In the genomic region with DNA sequence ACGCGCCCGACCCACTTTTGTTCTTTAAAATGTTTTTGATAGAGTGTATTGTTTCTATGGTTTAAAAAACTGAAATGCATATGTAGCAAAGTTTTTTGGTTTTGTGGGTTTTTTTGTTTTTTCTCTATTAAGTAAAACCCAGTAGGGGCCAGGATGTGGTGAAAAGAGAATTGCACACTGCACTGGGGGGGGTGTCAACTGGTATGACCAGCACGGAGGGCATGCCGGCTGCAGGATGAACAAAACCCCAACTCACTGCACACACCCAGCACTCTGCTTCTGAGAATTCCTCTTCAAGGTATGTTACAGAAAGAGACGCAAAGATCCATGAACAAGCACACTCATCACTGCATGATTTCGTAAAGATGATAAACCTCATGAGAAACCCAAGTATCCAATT, we compare ENCODE assay signal across 9 cellular contexts.
DNase-seq lines count a peak whose midpoint lies in the region; ATAC-seq, FAIRE-seq and TF ChIP-seq lines count a peak whose summit lies in the region.
"Had no signal": no experiment of that assay in that cellular context is flagged by ENCODE, and none has a peak within 500 bp of the region (broad histone marks: within the 10 kb centered on the region; RNA-seq: fewer than 3 reads in every experiment).

No MANE protein-coding gene starts in this region.

- peak overlapping the region; percentile 89 for H3K4me3 Mint-ChIP-seq in T-helper 17 cell
- H3K4me3 Mint-ChIP-seq in activated naive CD8-positive, alpha-beta T cell treated with anti-CD3 and anti-CD28 coated beads, Interleukin-2, amount 10 ng/mL, durations not matched to agents 7 days and 5 days: peak overlapping the region; percentile 78

- no peaks in the 10 kb centered on the region for H3K27me3 Mint-ChIP-seq in T-helper 17 cell
- no peaks in the 10 kb centered on the region for H3K27me3 Mint-ChIP-seq in activated naive CD8-positive, alpha-beta T cell treated with anti-CD3 and anti-CD28 coated beads, Interleukin-2, amount 10 ng/mL, durations not matched to agents 7 days and 5 days

- ATAC-seq in T-helper 17 cell: peak; percentile 67
- ATAC-seq in activated naive CD8-positive, alpha-beta T cell treated with anti-CD3 and anti-CD28 coated beads, Interleukin-2, amount 10 ng/mL, durations not matched to agents 7 days and 5 days (ENCODE audit: low read depth): peak; percentile 48
- no peak for ATAC-seq in foreskin keratinocyte
- no peak for ATAC-seq in GM21381 (IDR thresholded peaks at IDR 0.05; ENCODE audit: unreplicated experiment)

- peak; percentile 81 for FAIRE-seq in GM12891 (lab: Jason Lieb, UNC)

- TF ChIP-seq POLR2A in GM12891 (IDR thresholded peaks at IDR 0.05; ENCODE audit: low read depth, low read length): no peak; the same call in 1 of the 2 replicates

- H3K27ac Mint-ChIP-seq in T-helper 17 cell: peak overlapping the region; percentile 97
- H3K27ac Mint-ChIP-seq in activated naive CD8-positive, alpha-beta T cell treated with anti-CD3 and anti-CD28 coated beads, Interleukin-2, amount 10 ng/mL, durations not matched to agents 7 days and 5 days: peak overlapping the region; percentile 94

- DNase-seq in GM12891 (ENCODE audit: insufficient read length, low spot score): no peak
- DNase-seq in T-helper 17 cell: peak; percentile 26 to 57 (median 51)
- DNase-seq in activated naive CD8-positive, alpha-beta T cell treated with anti-CD3 and anti-CD28 coated beads, Interleukin-2, amount 10 ng/mL, durations not matched to agents 7 days and 5 days: peak; percentile 72
- DNase-seq in stimulated activated CD4-positive, alpha-beta T cell treated with anti-CD3 and anti-CD28 coated beads, Interleukin-2, amount 100 ng/mL, for 4 hours (ENCODE audit: low read depth): peak; percentile 44
- no peak for DNase-seq in NCI-H2029 (lab: John Stamatoyannopoulos, UW)
- no peak for DNase-seq in foreskin keratinocyte
- DNase-seq in ascending aorta (ENCODE audit: low spot score in 2 of 2): no peak
- DNase-seq: foreskin melanocyte had no signal

- no peaks in the 10 kb centered on the region for H3K27me3 ChIP-seq in foreskin keratinocyte
- no peaks in the 10 kb centered on the region for H3K27me3 ChIP-seq in ascending aorta

- H3K27ac ChIP-seq in foreskin keratinocyte (no peak overlapping the region), ascending aorta (no peak overlapping the region)

- POLR2A ChIA-PET in activated naive CD8-positive, alpha-beta T cell treated with anti-CD3 and anti-CD28 coated beads, Interleukin-2, amount 10 ng/mL, durations not matched to agents 7 days and 5 days (lab: Charles Lee): interaction anchor here (5.8 to 9.5 kb wide), 3 partner anchors 60 to 72 kb away, joined by 49 to 217 read pairs (median 156); a partner anchor contains a TSS

- no peak overlapping the region for H3K4me3 ChIP-seq in ascending aorta

- TF ChIP-seq CTCF in foreskin keratinocyte (conservative IDR thresholded peaks at IDR 0.05): no peak
- no peak for TF ChIP-seq CTCF in ascending aorta (IDR thresholded peaks at IDR 0.05)

- peaks cover 4% of the 10 kb centered on the region for H3K36me3 Mint-ChIP-seq in T-helper 17 cell (ENCODE audit: low read depth)
- H3K36me3 Mint-ChIP-seq in activated naive CD8-positive, alpha-beta T cell treated with anti-CD3 and anti-CD28 coated beads, Interleukin-2, amount 10 ng/mL, durations not matched to agents 7 days and 5 days: peaks cover 49% of the 10 kb centered on the region

- peaks cover 52% of the 10 kb centered on the region for H3K4me1 Mint-ChIP-seq in T-helper 17 cell
- peaks cover 71% of the 10 kb centered on the region for H3K4me1 Mint-ChIP-seq in activated naive CD8-positive, alpha-beta T cell treated with anti-CD3 and anti-CD28 coated beads, Interleukin-2, amount 10 ng/mL, durations not matched to agents 7 days and 5 days

- intact Hi-C loops in ascending aorta (cut with DNase I): no loop called here

- H3K9me3 Mint-ChIP-seq in activated naive CD8-positive, alpha-beta T cell treated with anti-CD3 and anti-CD28 coated beads, Interleukin-2, amount 10 ng/mL, durations not matched to agents 7 days and 5 days: no peaks in the 10 kb centered on the region

- H3K4me1 ChIP-seq in foreskin keratinocyte: peaks cover 18% of the 10 kb centered on the region
- peaks cover 0 to 10% of the 10 kb centered on the region in 2 donors for H3K4me1 ChIP-seq in ascending aorta

- H3K9me3 ChIP-seq in T-helper 17 cell (ENCODE audit: control insufficient read depth, low read length, poor library complexity, severe bottlenecking) (no peaks in the 10 kb centered on the region), ascending aorta (no peaks in the 10 kb centered on the region)

- peaks cover 0 to 9% of the 10 kb centered on the region in 2 donors for H3K36me3 ChIP-seq in ascending aorta

TF ChIP-seq in GM12891, 5 proteins besides CTCF, POLR2A, EP300 and RAD21:
- TF ChIP-seq TAF1 (IDR thresholded peaks at IDR 0.05; ENCODE audit: low read depth, low read length) (no peak), PAX5 (IDR thresholded peaks at IDR 0.05; ENCODE audit: insufficient read depth, low read length, severe bottlenecking) (no peak), POU2F2 (IDR thresholded peaks at IDR 0.05; ENCODE audit: low read depth, low read length) (0 out of 2 replicates have a peak, but pooled peaks have one; percentile 63)

Comparison
In these comparisons a context has a peak if more than half of its experiments do, and no peak if none do; other contexts are left out.
1. DNase-seq: peak in T-helper 17 cell (3 of 3), activated naive CD8-positive, alpha-beta T cell treated with anti-CD3 and anti-CD28 coated beads, Interleukin-2, amount 10 ng/mL, durations not matched to agents 7 days and 5 days (single experiment) and stimulated activated CD4-positive, alpha-beta T cell treated with anti-CD3 and anti-CD28 coated beads, Interleukin-2, amount 100 ng/mL, for 4 hours (single experiment); none in GM12891 (single experiment), NCI-H2029 (single experiment), foreskin keratinocyte (0 of 2) and ascending aorta (0 of 2).
2. ATAC-seq: peak in T-helper 17 cell (single experiment) and activated naive CD8-positive, alpha-beta T cell treated with anti-CD3 and anti-CD28 coated beads, Interleukin-2, amount 10 ng/mL, durations not matched to agents 7 days and 5 days (single experiment); none in foreskin keratinocyte (single experiment) and GM21381 (single experiment).